26 cellular contexts compared by ENCODE assay signal in genomic region chr6:115894426-115894992, GRCh38.
"Had no signal": no experiment of that assay in that cellular context is flagged by ENCODE, and none has a peak within 500 bp of the region (broad histone marks: within the 10 kb centered on the region; RNA-seq: fewer than 3 reads in every experiment).

No MANE protein-coding gene starts in this region.

- H3K27me3 ChIP-seq: hepatocyte, left lung, ovary, right atrium auricular region, stomach, testis, thyroid gland, transverse colon, upper lobe of left lung, vagina had no signal

- H3K27ac ChIP-seq: hepatocyte, left lung, ovary, right atrium auricular region, skin epidermis, stomach, testis, thyroid gland, transverse colon, upper lobe of left lung, vagina had no signal

- H3K9me3 ChIP-seq: left lung, mucosa of descending colon, ovary, right atrium auricular region, stomach, testis, thyroid gland, transverse colon, upper lobe of left lung, vagina had no signal

- DNase-seq: left cardiac atrium; left lung; mesendoderm; midbrain; mucosa of descending colon; naive thymus-derived CD4-positive, alpha-beta T cell; ovary; stimulated activated CD4-positive, alpha-beta T cell treated with anti-CD3 and anti-CD28 coated beads, Interleukin-12 subunit alpha, Interleukin-12 subunit beta, amount 100 ng/mL, for 4 hours; stimulated activated CD4-positive, alpha-beta T cell treated with anti-CD3 and anti-CD28 coated beads, Interleukin-15, amount 100 ng/mL, for 24 hours; stimulated activated CD4-positive, alpha-beta T cell treated with anti-CD3 and anti-CD28 coated beads, Interleukin-2, amount 100 ng/mL, for 24 hours; stimulated activated CD4-positive, alpha-beta T cell treated with anti-CD3 and anti-CD28 coated beads, Interleukin-4, amount 100 ng/mL, for 1 hour; stimulated activated naive B cell treated with anti-CD40 and anti-IgM and Interleukin-4, amounts not matched to agents 10 μg/mL and 1 μg/mL and 100 μg/mL, for 72 hours; stimulated activated naive CD8-positive, alpha-beta T cell treated with anti-CD3 and anti-CD28 coated beads, Interleukin-15, Interleukin-2, amounts not matched to agents 100 U/mL and 50 U/mL, for 24 hours; stomach; testis; thyroid gland; transverse colon; upper lobe of left lung had no signal

- ATAC-seq: left cardiac atrium; left lung; mucosa of descending colon; naive thymus-derived CD4-positive, alpha-beta T cell; natural killer cell treated with Interleukin-12 subunit alpha and Interleukin-12 subunit beta and Interleukin-15 and Interleukin-18, amount 100 ng/mL, for 72 hours; sciatic nerve; stimulated activated naive B cell treated with anti-CD40 and anti-IgM and Interleukin-4, amounts not matched to agents 10 μg/mL and 1 μg/mL and 100 μg/mL, for 72 hours; stimulated activated naive CD8-positive, alpha-beta T cell treated with anti-CD3 and anti-CD28 coated beads, Interleukin-15, Interleukin-2, amounts not matched to agents 100 U/mL and 50 U/mL, for 24 hours had no signal

- H3K4me1 ChIP-seq: left lung, right atrium auricular region, stomach, testis, thyroid gland, transverse colon, upper lobe of left lung, vagina had no signal

- H3K4me3 ChIP-seq: hepatocyte, left lung, lung, mucosa of descending colon, ovary, right atrium auricular region, skin epidermis, stomach, testis, thyroid gland, transverse colon, upper lobe of left lung, vagina had no signal

- H3K36me3 ChIP-seq: left lung, ovary, right atrium auricular region, stomach, thyroid gland, transverse colon, upper lobe of left lung, vagina had no signal

- FAIRE-seq: keratinocyte had no signal
